Comparison of ENCODE assay signal across 8 cellular contexts in genomic region chr17:56913000-56913866, GRCh38. TPM values are rescaled to one million over a fixed set of nuclear protein-coding genes. Genes with fewer than 3 reads are reported as not detected.
DNase-seq lines count a peak whose midpoint lies in the region; ATAC-seq, FAIRE-seq and TF ChIP-seq lines count a peak whose summit lies in the region.

No MANE protein-coding gene starts in this region.

- H3K27ac ChIP-seq in body of pancreas (peak overlapping the region; percentile 76 to 96 (median 92)), keratinocyte (ENCODE audit: control insufficient read depth, insufficient read depth, low read length) (peak overlapping the region; percentile 93), stomach smooth muscle (ENCODE audit: low read length) (peak overlapping the region; percentile 71)

- H3K9ac ChIP-seq in keratinocyte (ENCODE audit: control insufficient read depth, extremely low read depth, insufficient read depth, low read length) (peak overlapping the region; percentile 97), stomach smooth muscle (ENCODE audit: low read length in 2 of 2) (peak overlapping the region; percentile 74 to 78)

- no peaks in the 10 kb centered on the region for H3K36me3 ChIP-seq in body of pancreas (replicated peaks in 1 of 2; ENCODE audit: insufficient read depth in 1 of 2, low read depth in 2 of 2)
- peaks cover 2 to 25% of the 10 kb centered on the region in 2 experiments for H3K36me3 ChIP-seq in keratinocyte (ENCODE audit: control insufficient read depth in 2 of 2, extremely low read depth in 1 of 2, insufficient read depth in 2 of 2, low read length in 2 of 2)
- peaks cover 1 to 3% of the 10 kb centered on the region in 2 donors for H3K36me3 ChIP-seq in stomach smooth muscle (ENCODE audit: control insufficient read depth in 2 of 2, insufficient read depth in 2 of 2, low read length in 2 of 2)

- H3K4me3 Mint-ChIP-seq in activated T-cell treated with anti-CD3 and anti-CD28 coated beads, Interleukin-2, amount 50 U/mL, for 4 hours, result peak overlapping the region; percentile 97

- H3K79me2 ChIP-seq in keratinocyte (ENCODE audit: control insufficient read depth, insufficient read depth, low read length), result peaks cover 54% of the 10 kb centered on the region

- TF ChIP-seq POLR2A in body of pancreas (IDR thresholded peaks at IDR 0.05), result no peak
- no peak for TF ChIP-seq POLR2A in GM12892 (IDR thresholded peaks at IDR 0.05; ENCODE audit: low read depth, low read length)

- no peaks in the 10 kb centered on the region for H3K27me3 Mint-ChIP-seq in activated T-cell treated with anti-CD3 and anti-CD28 coated beads, Interleukin-2, amount 50 U/mL, for 4 hours (ENCODE audit: low read depth)

- DNase-seq in activated T-cell treated with anti-CD3 and anti-CD28 coated beads, Interleukin-2, amount 50 U/mL, for 4 hours, result no peak
- no peak for DNase-seq in activated T-cell treated with anti-CD3 and anti-CD28 coated beads, Interleukin-2, amount 50 U/mL, for 1 hour
- DNase-seq in NCI-H2227 (lab: John Stamatoyannopoulos, UW; ENCODE audit: unreplicated experiment) (peak; percentile 52), body of pancreas (peak in 3 of 4 donors; percentile 30 to 36 (median 35)), keratinocyte (ENCODE audit: low read depth, low spot score) (no peak), GM12892 (ENCODE audit: insufficient read length) (no peak)

- H3K4me1 ChIP-seq in body of pancreas (peaks cover 58% of the 10 kb centered on the region), keratinocyte (ENCODE audit: control insufficient read depth, extremely low read depth, insufficient read depth, low read length) (peaks cover 38% of the 10 kb centered on the region), stomach smooth muscle (ENCODE audit: control insufficient read depth, insufficient read depth, low read length) (peaks cover 39% of the 10 kb centered on the region)

- H3K4me2 ChIP-seq in keratinocyte (ENCODE audit: control insufficient read depth, extremely low read depth, insufficient read depth, low read depth, low read length), result peak overlapping the region; percentile 97

- H3K4me3 ChIP-seq in body of pancreas, result peak overlapping the region; percentile 72 to 90
- peak overlapping the region; percentile 85 to 97 (median 93) for H3K4me3 ChIP-seq in keratinocyte (ENCODE audit: control insufficient read depth in 2 of 3, extremely low read depth in 1 of 3, insufficient read depth in 2 of 3, low read depth in 1 of 3, low read length in 3 of 3)
- H3K4me3 ChIP-seq in stomach smooth muscle (ENCODE audit: low read length in 2 of 2), result peak overlapping the region; percentile 73 to 98

- 2 to 21% methylated on average over 9 to 51 of the region's 52 CpGs for WGBS in body of pancreas, 2 donors

- H2AFZ ChIP-seq in keratinocyte (ENCODE audit: control insufficient read depth, low read length), result peak overlapping the region; percentile 92

- H4K20me1 ChIP-seq in keratinocyte (ENCODE audit: control insufficient read depth, extremely low read depth, insufficient read depth, low read length), result no peaks in the 10 kb centered on the region

- no peaks in the 10 kb centered on the region for H3K9me1 ChIP-seq in keratinocyte (ENCODE audit: control insufficient read depth, extremely low read depth, insufficient read depth, low read length)

- TF ChIP-seq CTCF in body of pancreas (IDR thresholded peaks at IDR 0.05) (no peak), keratinocyte (optimal IDR thresholded peaks at IDR 0.05 in 1 of 3, IDR thresholded peaks at IDR 0.05 in 1 of 3, conservative IDR thresholded peaks at IDR 0.05 in 1 of 3; ENCODE audit: extremely low read depth in 1 of 3, insufficient read depth in 2 of 3, low read length in 3 of 3) (no peak)

- H3K9me3 ChIP-seq in body of pancreas, result no peaks in the 10 kb centered on the region
- H3K9me3 ChIP-seq in keratinocyte (ENCODE audit: control insufficient read depth, low read depth, low read length), result no peaks in the 10 kb centered on the region
- H3K9me3 ChIP-seq in stomach smooth muscle (ENCODE audit: control insufficient read depth in 2 of 2, low read length in 2 of 2), result no peaks in the 10 kb centered on the region

- H3K4me1 Mint-ChIP-seq in activated T-cell treated with anti-CD3 and anti-CD28 coated beads, Interleukin-2, amount 50 U/mL, for 4 hours (ENCODE audit: low read depth), result peaks cover 63% of the 10 kb centered on the region

- FAIRE-seq in keratinocyte (lab: Jason Lieb, UNC) (no peak), GM12892 (lab: Jason Lieb, UNC) (no peak)

- ATAC-seq in activated T-cell treated with anti-CD3 and anti-CD28 coated beads, Interleukin-2, amount 50 U/mL, for 4 hours, result peak; percentile 36 to 46
- ATAC-seq in HG02759 (IDR thresholded peaks at IDR 0.05; ENCODE audit: unreplicated experiment) (peak; percentile 52), body of pancreas (peak; percentile 68)

- intact Hi-C loops in body of pancreas (cut with DNase I), result no loop called here

- dilution Hi-C loops in keratinocyte (cut with MboI; ENCODE audit: extremely low pct_ligation_motif_present, low sequenced_read_pairs), result no loop called here

- peaks cover 10% of the 10 kb centered on the region for H3K9me3 Mint-ChIP-seq in activated T-cell treated with anti-CD3 and anti-CD28 coated beads, Interleukin-2, amount 50 U/mL, for 4 hours

- H3K36me3 Mint-ChIP-seq in activated T-cell treated with anti-CD3 and anti-CD28 coated beads, Interleukin-2, amount 50 U/mL, for 4 hours (ENCODE audit: insufficient read depth), result peaks cover 13% of the 10 kb centered on the region

- H3K27me3 ChIP-seq in body of pancreas (no peaks in the 10 kb centered on the region), keratinocyte (ENCODE audit: control insufficient read depth, extremely low read depth, insufficient read depth, low read length) (no peaks in the 10 kb centered on the region), stomach smooth muscle (ENCODE audit: control insufficient read depth in 1 of 2, insufficient read depth in 2 of 2, low read length in 2 of 2) (no peaks in the 10 kb centered on the region)

RNA-seq across cellular contexts. Expression of gene TRIM25, which starts 0.6 kb away (rescaled TPM):
- 10 to 100 TPM; 52.4 to 66.7 (median 61.2) TPM for total RNA-seq in activated T-cell treated with anti-CD3 and anti-CD28 coated beads, Interleukin-2, amount 50 U/mL, for 4 hours
- 10 to 100 TPM; 13.5 to 21.8 TPM for total RNA-seq in body of pancreas
- polyA plus RNA-seq in keratinocyte, result 35.0 to 98.7 TPM (median 60.3 TPM) in 3 replicates
- 138 TPM for polyA plus RNA-seq in keratinocyte (2011; ENCODE audit: low read depth)
- 45.1 and 67.0 TPM in 2 replicates for polyA plus RNA-seq in keratinocyte (2011; cell fraction: cytosol; rRNA removed)
- polyA plus RNA-seq in keratinocyte (2011; cell fraction: nucleus; rRNA removed), result 75.6 and 97.0 TPM in 2 replicates
- polyA plus RNA-seq in keratinocyte (2012; ENCODE audit: low replicate concordance), result 38.6 and 67.5 TPM in 2 replicates
- polyA minus RNA-seq in keratinocyte, result 48.1 to 70.4 TPM (median 59.6 TPM) in 3 replicates
- polyA minus RNA-seq in keratinocyte (2011; cell fraction: cytosol; rRNA and poly(A)+ RNA removed), result 55.8 TPM
- polyA minus RNA-seq in keratinocyte (2011; cell fraction: nucleus; rRNA and poly(A)+ RNA removed), result 58.3 and 90.5 TPM in 2 replicates
- polyA plus RNA-seq in GM12892 (2012; ENCODE audit: missing spikeins), result 44.3 TPM

RNA-seq across cellular contexts. Expression of gene COIL, which starts 47.6 kb away (rescaled TPM):
- total RNA-seq in activated T-cell treated with anti-CD3 and anti-CD28 coated beads, Interleukin-2, amount 50 U/mL, for 4 hours, result 10 to 100 TPM; 22.9 to 23.8 (median 23.0) TPM
- 1 to 10 TPM; 4.6 to 7.8 TPM for total RNA-seq in body of pancreas
- 7.2 to 11.6 TPM (median 8.3 TPM) in 3 replicates for polyA plus RNA-seq in keratinocyte
- 23.9 TPM for polyA plus RNA-seq in keratinocyte (2011; ENCODE audit: low read depth)
- polyA plus RNA-seq in keratinocyte (2011; cell fraction: cytosol; rRNA removed), result 4.6 and 7.5 TPM in 2 replicates
- 8.7 and 13.9 TPM in 2 replicates for polyA plus RNA-seq in keratinocyte (2011; cell fraction: nucleus; rRNA removed)
- polyA plus RNA-seq in keratinocyte (2012; ENCODE audit: low replicate concordance), result 12.0 and 13.5 TPM in 2 replicates
- 1.7 to 3.9 TPM (median 3.0 TPM) in 3 replicates for polyA minus RNA-seq in keratinocyte
- 2.3 TPM for polyA minus RNA-seq in keratinocyte (2011; cell fraction: cytosol; rRNA and poly(A)+ RNA removed)
- polyA minus RNA-seq in keratinocyte (2011; cell fraction: nucleus; rRNA and poly(A)+ RNA removed), result 3.3 and 4.3 TPM in 2 replicates
- polyA plus RNA-seq in GM12892 (2012; ENCODE audit: missing spikeins), result 18.5 TPM

Comparison
In these comparisons a context has a peak if more than half of its experiments do, and no peak if none do; other contexts are left out.
1. DNase-seq: peak in NCI-H2227 (single experiment) and body of pancreas (3 of 4); none in activated T-cell treated with anti-CD3 and anti-CD28 coated beads, Interleukin-2, amount 50 U/mL, for 4 hours (single experiment), activated T-cell treated with anti-CD3 and anti-CD28 coated beads, Interleukin-2, amount 50 U/mL, for 1 hour (single experiment), keratinocyte (single experiment) and GM12892 (single experiment).
2. Peak in every context shown above with its lines, with median percentiles within 50 percentile points of each other: ATAC-seq, H3K27ac ChIP-seq and H3K4me3 ChIP-seq.